Comparison of ENCODE assay signal across 8 cellular contexts in the genomic region with DNA sequence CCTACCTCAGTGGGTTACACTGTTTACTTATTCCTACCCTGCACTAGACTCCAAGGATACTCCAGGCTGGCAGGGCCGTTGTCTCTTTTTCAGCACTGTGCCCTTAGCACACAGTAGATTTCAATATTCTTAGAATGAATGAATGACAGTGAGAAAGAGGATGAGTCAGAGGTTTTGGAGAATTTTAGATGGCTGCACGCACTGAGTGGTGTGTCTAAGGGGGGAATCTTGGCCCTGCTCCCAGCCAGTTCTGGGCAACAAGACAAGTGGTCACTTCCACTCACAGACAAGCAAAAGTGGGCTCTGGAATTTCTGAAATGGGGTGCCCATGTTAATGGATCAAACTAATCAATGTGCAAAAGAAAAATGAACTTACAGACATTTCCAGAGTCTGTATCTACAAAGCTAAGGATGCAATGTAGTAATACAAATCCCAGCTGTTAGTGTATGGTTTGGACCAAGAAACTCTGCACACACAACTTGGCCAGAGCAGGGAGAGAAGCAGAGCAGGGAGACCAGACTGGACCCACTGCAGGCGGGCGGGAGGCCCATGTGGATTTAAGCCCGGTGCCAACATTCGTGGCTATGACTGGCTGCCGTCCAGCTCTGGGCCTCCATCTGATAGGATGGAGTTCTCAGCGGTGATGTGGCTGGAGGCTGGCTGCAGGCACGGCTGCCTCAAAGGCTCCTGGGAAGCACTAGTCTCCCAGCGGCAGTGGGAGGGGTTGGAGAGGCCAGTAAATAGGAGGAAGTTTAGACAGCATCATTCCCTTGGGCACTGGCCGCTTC.
DNase-seq lines count a peak whose midpoint lies in the region; ATAC-seq and TF ChIP-seq lines count a peak whose summit lies in the region.

No MANE protein-coding gene starts in this region.

- TF ChIP-seq CTCF in VCaP (conservative IDR thresholded peaks at IDR 0.05) (no peak), gastroesophageal sphincter (IDR thresholded peaks at IDR 0.05) (no peak)

- no peak overlapping the region for H3K4me3 Mint-ChIP-seq in CD8-positive, alpha-beta memory T cell

- peak; percentile 83 for ATAC-seq in gastroesophageal sphincter

- no peaks in the 10 kb centered on the region for H3K4me1 Mint-ChIP-seq in CD8-positive, alpha-beta memory T cell

- no peak overlapping the region for H3K27ac Mint-ChIP-seq in CD8-positive, alpha-beta memory T cell

- H3K27me3 ChIP-seq in gastroesophageal sphincter, result no peaks in the 10 kb centered on the region
- H3K27me3 ChIP-seq in CD8-positive, alpha-beta memory T cell (ENCODE audit: insufficient read depth, low read length, poor library complexity, severe bottlenecking), result no peaks in the 10 kb centered on the region

- in situ Hi-C loops in G401 (cut with HindIII; ENCODE audit: low sequenced_read_pairs), result no loop called here

- TF ChIP-seq EP300 in gastroesophageal sphincter (IDR thresholded peaks at IDR 0.05), result no peak

- no peaks in the 10 kb centered on the region for H3K9me3 Mint-ChIP-seq in CD8-positive, alpha-beta memory T cell

- H3K27ac ChIP-seq in VCaP (peak overlapping the region; percentile 75), gastroesophageal sphincter (peak overlapping the region in 1 of 4 donors; percentile 57)
- H3K27ac ChIP-seq in CD8-positive, alpha-beta memory T cell (ENCODE audit: low read depth, low read length), result no peak overlapping the region

- H3K27me3 Mint-ChIP-seq in CD8-positive, alpha-beta memory T cell, result peaks cover 8 to 21% of the 10 kb centered on the region in 2 donors

- WGBS in gastroesophageal sphincter (ENCODE audit: low coverage in 1 of 2), 2 donors, result 17 to 80% methylated on average over 1 to 5 of the region's 11 CpGs

- no peaks in the 10 kb centered on the region for H3K9me3 ChIP-seq in gastroesophageal sphincter
- no peaks in the 10 kb centered on the region for H3K9me3 ChIP-seq in CD8-positive, alpha-beta memory T cell (ENCODE audit: low read length)

- POLR2A ChIA-PET in CD8-positive, alpha-beta memory T cell (lab: Charles Lee), result no interaction called here

- CTCF ChIA-PET in CD8-positive, alpha-beta memory T cell (lab: Charles Lee), result no interaction called here

- TF ChIP-seq POLR2A in gastroesophageal sphincter (IDR thresholded peaks at IDR 0.05), result no peak

- peaks cover 0 to 10% (median 7%) of the 10 kb centered on the region in 3 donors for H3K4me1 ChIP-seq in gastroesophageal sphincter
- no peaks in the 10 kb centered on the region for H3K4me1 ChIP-seq in CD8-positive, alpha-beta memory T cell (ENCODE audit: insufficient read depth, low read length)

- H3K36me3 ChIP-seq in gastroesophageal sphincter, result no peaks in the 10 kb centered on the region
- no peaks in the 10 kb centered on the region for H3K36me3 ChIP-seq in CD8-positive, alpha-beta memory T cell (ENCODE audit: insufficient read depth, low read length)

- DNase-seq in G401 (ENCODE audit: low spot score) (peak; percentile 83), putamen (ENCODE audit: low spot score) (peak; percentile 49), RPMI8226 (no peak), superior temporal gyrus (ENCODE audit: extremely low spot score) (no peak), T-helper 1 cell (no peak)
- DNase-seq in CD8-positive, alpha-beta memory T cell, result no peak

- H3K36me3 Mint-ChIP-seq in CD8-positive, alpha-beta memory T cell, result peaks cover 0 to 3% (median 0%) of the 10 kb centered on the region in 3 donors

- no peak overlapping the region for H3K4me3 ChIP-seq in gastroesophageal sphincter
- no peak overlapping the region for H3K4me3 ChIP-seq in CD8-positive, alpha-beta memory T cell (ENCODE audit: low read length)

Comparison
In these comparisons a context has a peak if more than half of its experiments do, and no peak if none do; other contexts are left out.
1. DNase-seq: peak in G401 (single experiment) and putamen (single experiment); none in CD8-positive, alpha-beta memory T cell (0 of 5), RPMI8226 (single experiment), superior temporal gyrus (single experiment) and T-helper 1 cell (0 of 5).